1 cellular context compared by ENCODE assay signal in genomic region chr11:118243993-118244762, GRCh38.
TF ChIP-seq lines count a peak whose summit lies in the region.

No MANE protein-coding gene starts in this region.

TF ChIP-seq in K562, 482 proteins besides CTCF, POLR2A, EP300 and RAD21:
- TF ChIP-seq ASH1L (IDR thresholded peaks at IDR 0.05; ENCODE audit: borderline replicate concordance, low read depth, partially characterized antibody) (no peak), ZNF24 (IDR thresholded peaks at IDR 0.05) (0 out of 2 replicates have a peak, but pooled peaks have one; percentile 20), ZNF512 (tag; IDR thresholded peaks at IDR 0.05) (no peak), DLX4 (CRISPR knock-in tag; IDR thresholded peaks at IDR 0.05) (no peak), GATAD2B (IDR thresholded peaks at IDR 0.05; ENCODE audit: borderline replicate concordance) (no peak)
